ENCODE assay signal across 13 cellular contexts in the genomic region with DNA sequence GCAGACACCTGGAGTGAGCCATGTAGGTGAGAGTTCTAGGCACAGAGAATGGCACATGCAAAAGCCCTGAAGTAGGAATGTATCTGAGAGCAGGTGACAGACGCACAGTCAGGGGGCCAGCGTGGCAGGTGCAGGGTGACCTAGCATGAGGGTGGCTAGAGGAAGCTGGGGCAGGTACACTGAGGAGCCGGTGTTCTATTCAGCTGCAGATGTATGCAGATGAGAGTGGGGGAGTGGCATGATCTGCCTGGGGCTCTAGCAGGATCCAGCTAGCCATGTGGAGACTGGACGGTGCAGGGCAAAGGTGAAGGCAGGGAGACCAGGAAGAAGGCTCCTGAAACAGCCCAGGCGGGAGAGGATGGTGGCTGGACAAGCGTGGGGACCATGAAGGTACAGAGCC. TPM values are rescaled to one million over a fixed set of nuclear protein-coding genes. Genes with fewer than 3 reads are reported as not detected.
A peak's percentile ranks its signal among the peaks of the same experiment; 100 is the strongest.
DNase-seq lines count a peak whose midpoint lies in the region; ATAC-seq, FAIRE-seq and TF ChIP-seq lines count a peak whose summit lies in the region.
"Had no signal": no experiment of that assay in that cellular context is flagged by ENCODE, and none has a peak within 500 bp of the region (broad histone marks: within the 10 kb centered on the region; RNA-seq: fewer than 3 reads in every experiment).

No MANE protein-coding gene starts in this region.

- TF ChIP-seq CTCF in H9 (conservative IDR thresholded peaks at IDR 0.05) (no peak), WTC11 (IDR thresholded peaks at IDR 0.05) (no peak), HepG2 (CRISPR knock-in tag; IDR thresholded peaks at IDR 0.05) (no peak)

- H3K36me3 Mint-ChIP-seq in CD4-positive, CD25-positive, alpha-beta regulatory T cell = peaks cover 24% of the 10 kb centered on the region
- H3K36me3 Mint-ChIP-seq in H9 (ENCODE audit: insufficient read depth in 1 of 3, low read depth in 3 of 3) (peaks cover 18 to 44% (median 39%) of the 10 kb centered on the region in 3 experiments), WTC11 (peaks cover 25% of the 10 kb centered on the region)
- H3K36me3 Mint-ChIP-seq in CD4-positive, alpha-beta memory T cell = peaks cover 27 to 52% of the 10 kb centered on the region in 2 donors
- H3K36me3 Mint-ChIP-seq in activated naive CD4-positive, alpha-beta T cell treated with anti-CD3 and anti-CD28 coated beads, Interleukin-2, amount 50 U/mL, for 72 hours = peaks cover 0 to 14% of the 10 kb centered on the region in 2 donors

- H3K14ac ChIP-seq in H9 (ENCODE audit: insufficient read depth, low read length) = no peak overlapping the region

- H3K27ac ChIP-seq in CD4-positive, CD25-positive, alpha-beta regulatory T cell (ENCODE audit: insufficient read depth, low read length, poor library complexity, severe bottlenecking) = no peak overlapping the region
- no peak overlapping the region for H3K27ac ChIP-seq in H9 (ENCODE audit: insufficient read length, low read depth, low read length)
- H3K27ac ChIP-seq in HepG2 (ENCODE audit: extremely low read length, insufficient read depth, low read length) = no peak overlapping the region
- H3K27ac ChIP-seq in CD4-positive, alpha-beta memory T cell (ENCODE audit: low read depth, low read length) = no peak overlapping the region

- H4K91ac ChIP-seq in H9 (ENCODE audit: insufficient read length, low read depth, low read length) = no peak overlapping the region

- H3K79me2 ChIP-seq in H9 (ENCODE audit: insufficient read depth, low read length) = peaks cover 9% of the 10 kb centered on the region; the same call in 1 of the 2 replicates
- peaks cover 23% of the 10 kb centered on the region for H3K79me2 ChIP-seq in HepG2 (ENCODE audit: insufficient read depth, low read length)

- H4K5ac ChIP-seq in H9 (ENCODE audit: insufficient read length, low read depth, low read length) = no peak overlapping the region

- H3K23me2 ChIP-seq in H9 (ENCODE audit: insufficient read length, low read depth, low read length, poor library complexity, severe bottlenecking) = no peaks in the 10 kb centered on the region

- BruUV-seq in HepG2 (replicated peaks; lab: Mats Ljungman, UMichigan) = no TSS peak

- H3K4me3 ChIP-seq in CD4-positive, CD25-positive, alpha-beta regulatory T cell (ENCODE audit: low read depth, low read length) = no peak overlapping the region
- no peak overlapping the region for H3K4me3 ChIP-seq in HepG2 (replicated peaks in 1 of 3; ENCODE audit: insufficient read depth in 1 of 3, low read depth in 2 of 3, low read length in 3 of 3)
- H3K4me3 ChIP-seq in CD4-positive, alpha-beta memory T cell (ENCODE audit: low read length in 2 of 2) = no peak overlapping the region

- peaks cover 6 to 54% (median 27%) of the 10 kb centered on the region in 4 donors for H3K4me1 Mint-ChIP-seq in CD4-positive, CD25-positive, alpha-beta regulatory T cell
- H3K4me1 Mint-ChIP-seq in H9 = peaks cover 44 to 49% of the 10 kb centered on the region in 2 experiments
- H3K4me1 Mint-ChIP-seq in WTC11 = peaks cover 55% of the 10 kb centered on the region
- peaks cover 29 to 42% (median 37%) of the 10 kb centered on the region in 4 donors for H3K4me1 Mint-ChIP-seq in CD4-positive, alpha-beta memory T cell

- no peak overlapping the region for H2BK20ac ChIP-seq in H9 (ENCODE audit: low read depth, low read length, poor library complexity, severe bottlenecking)

- H3K18ac ChIP-seq in H9 (ENCODE audit: insufficient read length, low read depth, low read length) = no peak overlapping the region

- CTCF ChIA-PET in WTC11 (lab: Charles Lee) = interaction anchor here (0.6 to 3.0 kb wide), 7 partner anchors 9 to 164 kb away, joined by 4 to 13 read pairs (median 6); a partner anchor contains a TSS
- CTCF ChIA-PET in HepG2 (lab: Yijun Ruan, JAX; ENCODE audit: low intra/inter-chr PET ratio, low total read pairs) = no interaction called here
- CTCF ChIA-PET in CD4-positive, alpha-beta memory T cell (lab: Charles Lee; ENCODE audit: partially characterized antibody) = interaction anchor here (0.6 to 2.4 kb wide), 3 partner anchors 20 to 72 kb away, joined by 3 to 5 read pairs (median 4); no protein-coding TSS in a partner anchor

- H4K8ac ChIP-seq in H9 (replicated peaks; ENCODE audit: insufficient read length, low read depth, low read length) = no peak overlapping the region

- H3K27ac Mint-ChIP-seq in CD4-positive, CD25-positive, alpha-beta regulatory T cell = peak overlapping the region in 2 of 3 donors; percentile 71 to 91
- peak overlapping the region; percentile 33 to 89 (median 87) for H3K27ac Mint-ChIP-seq in H9
- peak overlapping the region; percentile 99 for H3K27ac Mint-ChIP-seq in WTC11
- H3K27ac Mint-ChIP-seq in CD4-positive, alpha-beta memory T cell = peak overlapping the region in 3 of 7 donors; percentile 27 to 72 (median 33)
- H3K27ac Mint-ChIP-seq in activated naive CD4-positive, alpha-beta T cell treated with anti-CD3 and anti-CD28 coated beads, Interleukin-2, amount 50 U/mL, for 72 hours = peak overlapping the region in 1 of 2 donors; percentile 90
- H3K27ac Mint-ChIP-seq: stimulated activated naive CD8-positive, alpha-beta T cell treated with anti-CD3 and anti-CD28 coated beads, Interleukin-15, amount 100 ng/mL, for 72 hours had no signal

- intact Hi-C loops in HepG2 (cut with micrococcal nuclease; ENCODE audit: unreplicated experiment) = no loop called here
- intact Hi-C loops in CD4-positive, alpha-beta memory T cell (cut with micrococcal nuclease) = no loop called here

- H3K79me1 ChIP-seq in H9 (ENCODE audit: insufficient read depth, low read depth, low read length, poor library complexity, severe bottlenecking) = peaks cover 14% of the 10 kb centered on the region

- no peak overlapping the region for H2BK15ac ChIP-seq in H9 (ENCODE audit: low read depth, low read length)

- H3K4me1 ChIP-seq in CD4-positive, CD25-positive, alpha-beta regulatory T cell (ENCODE audit: control insufficient read depth, insufficient read depth, low read length, poor library complexity, severe bottlenecking) = peaks cover 25% of the 10 kb centered on the region
- H3K4me1 ChIP-seq in H9 (ENCODE audit: insufficient read depth, low read length) (peaks cover 17% of the 10 kb centered on the region; the same call in 1 of the 2 replicates), HepG2 (ENCODE audit: insufficient read depth, low read length) (peaks cover 58% of the 10 kb centered on the region)
- H3K4me1 ChIP-seq in CD4-positive, alpha-beta memory T cell (ENCODE audit: insufficient read depth, low read length) = peaks cover 23% of the 10 kb centered on the region

- no peaks in the 10 kb centered on the region for H3K27me3 ChIP-seq in CD4-positive, CD25-positive, alpha-beta regulatory T cell (ENCODE audit: control insufficient read depth, insufficient read depth, low read length)
- H3K27me3 ChIP-seq in H9 (ENCODE audit: insufficient read depth, low read length) (no peaks in the 10 kb centered on the region), HepG2 (ENCODE audit: control insufficient read depth in 1 of 2, insufficient read depth in 2 of 2, low read length in 2 of 2) (no peaks in the 10 kb centered on the region)
- H3K27me3 ChIP-seq in CD4-positive, alpha-beta memory T cell (ENCODE audit: insufficient read depth, low read length) = no peaks in the 10 kb centered on the region

- no peak overlapping the region for H3K23ac ChIP-seq in H9 (ENCODE audit: insufficient read length, low read depth, low read length)

- H3K4me2 ChIP-seq in H9 (ENCODE audit: insufficient read depth, insufficient read length, low read length) (no peak overlapping the region), HepG2 (ENCODE audit: low read depth, low read length) (no peak overlapping the region)

- H2AK5ac ChIP-seq in H9 (ENCODE audit: insufficient read length, low read length) = no peak overlapping the region

- H3K56ac ChIP-seq in H9 (ENCODE audit: insufficient read length, low read depth, low read length) = no peak overlapping the region

- TF ChIP-seq POLR2A in HepG2 (IDR thresholded peaks at IDR 0.05; ENCODE audit: insufficient read depth in 1 of 2, low read depth in 2 of 2, low read length in 2 of 2) = no peak

- H3K9me3 ChIP-seq in CD4-positive, CD25-positive, alpha-beta regulatory T cell (ENCODE audit: control insufficient read depth in 2 of 2, low read length in 2 of 2) = no peaks in the 10 kb centered on the region
- H3K9me3 ChIP-seq in H9 (ENCODE audit: control insufficient read depth, low read depth, low read length) = no peaks in the 10 kb centered on the region
- no peaks in the 10 kb centered on the region for H3K9me3 ChIP-seq in HepG2 (ENCODE audit: low read length)
- no peaks in the 10 kb centered on the region for H3K9me3 ChIP-seq in CD4-positive, alpha-beta memory T cell (ENCODE audit: control insufficient read depth in 1 of 2, low read length in 2 of 2)

- TF ChIP-seq EP300 in HepG2 (IDR thresholded peaks at IDR 0.05; ENCODE audit: low read depth in 2 of 2, low read length in 2 of 2) (no peak), HepG2 (CRISPR knock-in tag; IDR thresholded peaks at IDR 0.05; ENCODE audit: borderline replicate concordance) (no peak)

- H4K20me1 ChIP-seq in H9 (ENCODE audit: control insufficient read depth, insufficient read depth, insufficient read length) = no peaks in the 10 kb centered on the region
- peaks cover 3% of the 10 kb centered on the region; the same call in 1 of the 2 replicates for H4K20me1 ChIP-seq in HepG2 (ENCODE audit: insufficient read depth, low read length)

- ATAC-seq in CD4-positive, CD25-positive, alpha-beta regulatory T cell (ENCODE audit: low read depth in 2 of 2) = no peak
- ATAC-seq in WTC11 (peak; percentile 92), HepG2 (no peak), HG02884 (IDR thresholded peaks at IDR 0.05; ENCODE audit: unreplicated experiment) (no peak)
- ATAC-seq in activated naive CD4-positive, alpha-beta T cell treated with anti-CD3 and anti-CD28 coated beads, Interleukin-2, amount 50 U/mL, for 72 hours = no peak
- ATAC-seq: stimulated activated naive CD8-positive, alpha-beta T cell treated with anti-CD3 and anti-CD28 coated beads, Interleukin-15, amount 100 ng/mL, for 72 hours had no signal

- H3K9me3 Mint-ChIP-seq in CD4-positive, CD25-positive, alpha-beta regulatory T cell = no peaks in the 10 kb centered on the region
- no peaks in the 10 kb centered on the region for H3K9me3 Mint-ChIP-seq in H9
- no peaks in the 10 kb centered on the region for H3K9me3 Mint-ChIP-seq in WTC11
- no peaks in the 10 kb centered on the region for H3K9me3 Mint-ChIP-seq in CD4-positive, alpha-beta memory T cell
- no peaks in the 10 kb centered on the region for H3K9me3 Mint-ChIP-seq in activated naive CD4-positive, alpha-beta T cell treated with anti-CD3 and anti-CD28 coated beads, Interleukin-2, amount 50 U/mL, for 72 hours
- H3K9me3 Mint-ChIP-seq: activated naive CD4-positive, alpha-beta T cell treated with anti-CD3 and anti-CD28 coated beads, Interleukin-2, amount 50 U/mL, for 24 hours; stimulated activated naive CD8-positive, alpha-beta T cell treated with anti-CD3 and anti-CD28 coated beads, Interleukin-15, amount 100 ng/mL, for 72 hours had no signal

- no peak for FAIRE-seq in HepG2 (lab: Jason Lieb, UNC)

- no peak overlapping the region for H2BK5ac ChIP-seq in H9 (ENCODE audit: insufficient read length, low read length)

- peak overlapping the region in 2 of 4 donors; percentile 17 to 29 for H3K4me3 Mint-ChIP-seq in CD4-positive, CD25-positive, alpha-beta regulatory T cell
- H3K4me3 Mint-ChIP-seq in H9 (peak overlapping the region in 1 of 2 experiments; percentile 56; a peak in 3 of 5 replicates), WTC11 (peak overlapping the region; percentile 43; the same call in 1 of the 2 replicates)
- no peak overlapping the region for H3K4me3 Mint-ChIP-seq in CD4-positive, alpha-beta memory T cell
- H3K4me3 Mint-ChIP-seq: activated naive CD4-positive, alpha-beta T cell treated with anti-CD3 and anti-CD28 coated beads, Interleukin-2, amount 50 U/mL, for 24 hours; stimulated activated naive CD8-positive, alpha-beta T cell treated with anti-CD3 and anti-CD28 coated beads, Interleukin-15, amount 100 ng/mL, for 72 hours had no signal

- POLR2A ChIA-PET in WTC11 (lab: Charles Lee) = interaction anchor here (0.5 to 2.2 kb wide), 4 partner anchors 11 to 469 kb away, joined by 5 to 14 read pairs (median 7); a partner anchor contains a TSS
- POLR2A ChIA-PET in HepG2 (lab: Yijun Ruan, JAX) = interaction anchor here (1.9 kb wide), 1 partner anchor 11 kb away, joined by 6 read pairs; no protein-coding TSS in a partner anchor
- POLR2A ChIA-PET in CD4-positive, alpha-beta memory T cell (lab: Charles Lee; ENCODE audit: partially characterized antibody) = interaction anchor here (1.4 to 1.6 kb wide), 2 partner anchors 9 to 10 kb away, joined by 4 to 9 read pairs; a partner anchor contains a TSS

- WGBS in H9 (ENCODE audit: extremely low coverage, insufficient read length, low lambda C conversion rate) = no CpG with 5 or more reads among the region's 6 CpGs
- WGBS in HepG2 (ENCODE audit: low lambda C conversion rate) = 93% methylated on average over 6 of the region's 6 CpGs

- H3K36me3 ChIP-seq in CD4-positive, CD25-positive, alpha-beta regulatory T cell (ENCODE audit: control insufficient read depth, insufficient read depth, low read length) = peaks cover 45% of the 10 kb centered on the region
- H3K36me3 ChIP-seq in HepG2 (replicated peaks in 1 of 2; ENCODE audit: control insufficient read depth in 1 of 2, insufficient read depth in 2 of 2, low read length in 2 of 2) = peaks cover 30 to 53% of the 10 kb centered on the region in 2 experiments
- peaks cover 37% of the 10 kb centered on the region for H3K36me3 ChIP-seq in CD4-positive, alpha-beta memory T cell (ENCODE audit: insufficient read depth, low read length)

- H2BK120ac ChIP-seq in H9 (ENCODE audit: low read depth, low read length, poor library complexity, severe bottlenecking) = no peak overlapping the region

- no peak overlapping the region for H3T11ph ChIP-seq in H9 (ENCODE audit: low read length)

- H3K4ac ChIP-seq in H9 (ENCODE audit: low read depth, low read length) = no peak overlapping the region

- in situ Hi-C loops in HepG2 (cut with HindIII; ENCODE audit: extremely low pct_ligation_motif_present, low pct_unique_long_range_greater_than_20kb) = no loop called here

- DNase-seq in CD4-positive, CD25-positive, alpha-beta regulatory T cell = no peak
- DNase-seq in H9 = peak; percentile 89
- peak; percentile 73 for DNase-seq in WTC11 (ENCODE audit: low spot score)
- DNase-seq in HepG2 (ENCODE audit: low spot score) = no peak
- no peak for DNase-seq in CD4-positive, alpha-beta memory T cell
- no peak for DNase-seq in effector CD4-positive, alpha-beta T cell
- DNase-seq in activated naive CD4-positive, alpha-beta T cell treated with anti-CD3 and anti-CD28 coated beads, Interleukin-2, amount 50 U/mL, for 72 hours (ENCODE audit: low spot score in 2 of 2) = no peak
- DNase-seq: C1 segment of cervical spinal cord; NCI-H1105 treated with DMSO at 0.1 percent for 48 hours; stimulated activated naive CD8-positive, alpha-beta T cell treated with anti-CD3 and anti-CD28 coated beads, Interleukin-15, amount 100 ng/mL, for 72 hours; SW 1271 had no signal

- no peak for TF ChIP-seq RAD21 in HepG2 (CRISPR knock-in tag; IDR thresholded peaks at IDR 0.05)

- no peak overlapping the region for H2BK12ac ChIP-seq in H9 (ENCODE audit: insufficient read length, low read depth, low read length)

- H3K27me3 Mint-ChIP-seq in CD4-positive, CD25-positive, alpha-beta regulatory T cell = peaks cover 4% of the 10 kb centered on the region
- H3K27me3 Mint-ChIP-seq in H9 (ENCODE audit: low read depth) (no peaks in the 10 kb centered on the region), WTC11 (ENCODE audit: low read depth) (no peaks in the 10 kb centered on the region)
- no peaks in the 10 kb centered on the region for H3K27me3 Mint-ChIP-seq in CD4-positive, alpha-beta memory T cell
- H3K27me3 Mint-ChIP-seq: activated naive CD4-positive, alpha-beta T cell treated with anti-CD3 and anti-CD28 coated beads, Interleukin-2, amount 50 U/mL, for 24 hours; stimulated activated naive CD8-positive, alpha-beta T cell treated with anti-CD3 and anti-CD28 coated beads, Interleukin-15, amount 100 ng/mL, for 72 hours had no signal

- H3K9ac ChIP-seq in H9 (ENCODE audit: extremely low read depth, insufficient read length, low read length) (no peak overlapping the region), HepG2 (ENCODE audit: insufficient read depth, low read depth, low read length) (no peak overlapping the region)

- H2AFZ ChIP-seq in H9 (ENCODE audit: low read length) (no peak overlapping the region), HepG2 (ENCODE audit: low read length) (no peak overlapping the region)

RNA-seq across cellular contexts. Expression of a gene that starts 10.7 kb away (rescaled TPM):
- total RNA-seq in CD4-positive, CD25-positive, alpha-beta regulatory T cell = 26.4 TPM
- 10 to 100 TPM; 16.8 to 18.3 (median 17.8) TPM for polyA plus RNA-seq in CD4-positive, CD25-positive, alpha-beta regulatory T cell
- 29.3 and 32.4 TPM in 2 replicates for total RNA-seq in H9 (2021)
- total RNA-seq in WTC11 (2021) = 35.0 to 36.7 TPM (median 35.6 TPM) in 3 replicates
- 21.4 and 30.5 TPM in 2 replicates for total RNA-seq in HepG2 (2016; rRNA removed; fragmentation: Illumina TruSeq; extraction: Trizol)
- total RNA-seq in HepG2 (2016; cell fraction: cytosol; rRNA removed; fragmentation: Illumina TruSeq; extraction: Trizol; ENCODE audit: low read depth) = 17.9 and 19.8 TPM in 2 replicates
- total RNA-seq in HepG2 (2016; cell fraction: insoluble cytoplasmic fraction; rRNA removed; fragmentation: Illumina TruSeq; extraction: Trizol) = 16.4 and 29.4 TPM in 2 replicates
- 40.2 and 46.0 TPM in 2 replicates for total RNA-seq in HepG2 (2016; cell fraction: membrane; rRNA removed; fragmentation: Illumina TruSeq; extraction: Trizol)
- 19.8 and 24.1 TPM in 2 replicates for total RNA-seq in HepG2 (2016; cell fraction: nucleus; rRNA removed; fragmentation: Illumina TruSeq; extraction: Trizol)
- 93.9 and 105 TPM in 2 replicates for polyA plus RNA-seq in HepG2 (2011; rRNA removed)
- polyA plus RNA-seq in HepG2 (2011; cell fraction: cytosol; rRNA removed) = 58.6 and 81.5 TPM in 2 replicates
- polyA plus RNA-seq in HepG2 (2011; cell fraction: nucleus; rRNA removed) = 45.3 and 46.9 TPM in 2 replicates
- 29.0 and 44.1 TPM in 2 replicates for polyA plus RNA-seq in HepG2 (2012)
- polyA plus RNA-seq in HepG2 (2016; cell fraction: cytosol; fragmentation: Illumina TruSeq; extraction: Trizol; ENCODE audit: low read depth) = 31.6 and 35.7 TPM in 2 replicates
- polyA plus RNA-seq in HepG2 (2016; cell fraction: insoluble cytoplasmic fraction; fragmentation: Illumina TruSeq; extraction: Trizol; ENCODE audit: low read depth) = 33.1 and 37.1 TPM in 2 replicates
- 65.7 and 67.3 TPM in 2 replicates for polyA plus RNA-seq in HepG2 (2016; cell fraction: membrane; fragmentation: Illumina TruSeq; extraction: Trizol; ENCODE audit: low read depth)
- polyA plus RNA-seq in HepG2 (2016; cell fraction: nucleus; fragmentation: Illumina TruSeq; extraction: Trizol; ENCODE audit: insufficient read depth, low read depth) = 60.4 and 64.9 TPM in 2 replicates
- polyA minus RNA-seq in HepG2 (2011; rRNA and poly(A)+ RNA removed; ENCODE audit: low replicate concordance) = 171 and 190 TPM in 2 replicates
- polyA minus RNA-seq in HepG2 (2011; cell fraction: cytosol; rRNA and poly(A)+ RNA removed) = 44.9 and 49.0 TPM in 2 replicates
- polyA minus RNA-seq in HepG2 (2011; cell fraction: nucleus; rRNA and poly(A)+ RNA removed) = 12.5 and 14.5 TPM in 2 replicates
- total RNA-seq in CD4-positive, alpha-beta memory T cell = 10 to 100 TPM; 16.8 TPM
- polyA plus RNA-seq in CD4-positive, alpha-beta memory T cell = 10 to 100 TPM; 14.7 to 25.1 TPM
- total RNA-seq in activated naive CD4-positive, alpha-beta T cell treated with anti-CD3 and anti-CD28 coated beads, Interleukin-2, amount 50 U/mL, for 72 hours = 10 to 100 TPM; 14.8 to 21.2 TPM

RNA-seq across cellular contexts. Expression of a gene that starts 29.9 kb away (rescaled TPM):
- total RNA-seq in CD4-positive, CD25-positive, alpha-beta regulatory T cell = 124 TPM
- polyA plus RNA-seq in CD4-positive, CD25-positive, alpha-beta regulatory T cell = 100 to 1,000 TPM; 115 to 130 (median 127) TPM
- total RNA-seq in H9 (2021) = 152 and 165 TPM in 2 replicates
- total RNA-seq in WTC11 (2021) = 132 to 146 TPM (median 144 TPM) in 3 replicates
- total RNA-seq in HepG2 (2016; rRNA removed; fragmentation: Illumina TruSeq; extraction: Trizol) = 81.3 and 85.1 TPM in 2 replicates
- total RNA-seq in HepG2 (2016; cell fraction: cytosol; rRNA removed; fragmentation: Illumina TruSeq; extraction: Trizol; ENCODE audit: low read depth) = 39.8 and 41.0 TPM in 2 replicates
- 75.7 and 82.4 TPM in 2 replicates for total RNA-seq in HepG2 (2016; cell fraction: insoluble cytoplasmic fraction; rRNA removed; fragmentation: Illumina TruSeq; extraction: Trizol)
- 77.9 and 85.1 TPM in 2 replicates for total RNA-seq in HepG2 (2016; cell fraction: membrane; rRNA removed; fragmentation: Illumina TruSeq; extraction: Trizol)
- 90.9 and 96.1 TPM in 2 replicates for total RNA-seq in HepG2 (2016; cell fraction: nucleus; rRNA removed; fragmentation: Illumina TruSeq; extraction: Trizol)
- 102 and 132 TPM in 2 replicates for polyA plus RNA-seq in HepG2 (2011; rRNA removed)
- polyA plus RNA-seq in HepG2 (2011; cell fraction: cytosol; rRNA removed) = 86.6 and 115 TPM in 2 replicates
- polyA plus RNA-seq in HepG2 (2011; cell fraction: nucleus; rRNA removed) = 112 and 127 TPM in 2 replicates
- polyA plus RNA-seq in HepG2 (2012) = 131 and 175 TPM in 2 replicates
- polyA plus RNA-seq in HepG2 (2016; cell fraction: cytosol; fragmentation: Illumina TruSeq; extraction: Trizol; ENCODE audit: low read depth) = 88.5 and 88.7 TPM in 2 replicates
- polyA plus RNA-seq in HepG2 (2016; cell fraction: insoluble cytoplasmic fraction; fragmentation: Illumina TruSeq; extraction: Trizol; ENCODE audit: low read depth) = 203 and 260 TPM in 2 replicates
- polyA plus RNA-seq in HepG2 (2016; cell fraction: membrane; fragmentation: Illumina TruSeq; extraction: Trizol; ENCODE audit: low read depth) = 179 and 185 TPM in 2 replicates
- 152 and 171 TPM in 2 replicates for polyA plus RNA-seq in HepG2 (2016; cell fraction: nucleus; fragmentation: Illumina TruSeq; extraction: Trizol; ENCODE audit: insufficient read depth, low read depth)
- polyA minus RNA-seq in HepG2 (2011; rRNA and poly(A)+ RNA removed; ENCODE audit: low replicate concordance) = 54.3 and 62.1 TPM in 2 replicates
- 50.5 and 51.3 TPM in 2 replicates for polyA minus RNA-seq in HepG2 (2011; cell fraction: cytosol; rRNA and poly(A)+ RNA removed)
- 273 and 299 TPM in 2 replicates for polyA minus RNA-seq in HepG2 (2011; cell fraction: nucleus; rRNA and poly(A)+ RNA removed)
- total RNA-seq in CD4-positive, alpha-beta memory T cell = 100 to 1,000 TPM; 131 to 133 TPM
- polyA plus RNA-seq in CD4-positive, alpha-beta memory T cell = 100 to 1,000 TPM; 151 to 176 TPM
- total RNA-seq in activated naive CD4-positive, alpha-beta T cell treated with anti-CD3 and anti-CD28 coated beads, Interleukin-2, amount 50 U/mL, for 72 hours = 100 to 1,000 TPM; 152 to 221 TPM

RNA-seq across cellular contexts. Expression of a gene that starts 47.8 kb away (rescaled TPM):
- total RNA-seq in CD4-positive, CD25-positive, alpha-beta regulatory T cell = 17.3 TPM
- polyA plus RNA-seq in CD4-positive, CD25-positive, alpha-beta regulatory T cell = 10 to 100 TPM; 12.3 to 12.9 (median 12.6) TPM
- total RNA-seq in H9 (2021) (22.6 and 25.3 TPM in 2 replicates), WTC11 (2021) (23.5 to 29.1 TPM (median 25.6 TPM) in 3 replicates), HepG2 (2016; rRNA removed; fragmentation: Illumina TruSeq; extraction: Trizol) (12.1 and 18.5 TPM in 2 replicates)
- 9.1 and 9.9 TPM in 2 replicates for total RNA-seq in HepG2 (2016; cell fraction: cytosol; rRNA removed; fragmentation: Illumina TruSeq; extraction: Trizol; ENCODE audit: low read depth)
- 11.0 and 17.4 TPM in 2 replicates for total RNA-seq in HepG2 (2016; cell fraction: insoluble cytoplasmic fraction; rRNA removed; fragmentation: Illumina TruSeq; extraction: Trizol)
- 19.9 and 21.0 TPM in 2 replicates for total RNA-seq in HepG2 (2016; cell fraction: membrane; rRNA removed; fragmentation: Illumina TruSeq; extraction: Trizol)
- 8.1 and 9.8 TPM in 2 replicates for total RNA-seq in HepG2 (2016; cell fraction: nucleus; rRNA removed; fragmentation: Illumina TruSeq; extraction: Trizol)
- 28.2 and 43.0 TPM in 2 replicates for polyA plus RNA-seq in HepG2 (2011; rRNA removed)
- polyA plus RNA-seq in HepG2 (2011; cell fraction: cytosol; rRNA removed) = 31.3 and 41.1 TPM in 2 replicates
- 47.8 and 49.8 TPM in 2 replicates for polyA plus RNA-seq in HepG2 (2011; cell fraction: nucleus; rRNA removed)
- 33.9 and 49.4 TPM in 2 replicates for polyA plus RNA-seq in HepG2 (2012)
- 8.7 and 9.3 TPM in 2 replicates for polyA plus RNA-seq in HepG2 (2016; cell fraction: cytosol; fragmentation: Illumina TruSeq; extraction: Trizol; ENCODE audit: low read depth)
- 24.7 and 26.6 TPM in 2 replicates for polyA plus RNA-seq in HepG2 (2016; cell fraction: insoluble cytoplasmic fraction; fragmentation: Illumina TruSeq; extraction: Trizol; ENCODE audit: low read depth)
- 16.8 and 19.0 TPM in 2 replicates for polyA plus RNA-seq in HepG2 (2016; cell fraction: membrane; fragmentation: Illumina TruSeq; extraction: Trizol; ENCODE audit: low read depth)
- polyA plus RNA-seq in HepG2 (2016; cell fraction: nucleus; fragmentation: Illumina TruSeq; extraction: Trizol; ENCODE audit: insufficient read depth, low read depth) = 21.1 and 24.6 TPM in 2 replicates
- polyA minus RNA-seq in HepG2 (2011; rRNA and poly(A)+ RNA removed; ENCODE audit: low replicate concordance) = 12.1 and 28.5 TPM in 2 replicates
- 56.9 and 63.6 TPM in 2 replicates for polyA minus RNA-seq in HepG2 (2011; cell fraction: cytosol; rRNA and poly(A)+ RNA removed)
- polyA minus RNA-seq in HepG2 (2011; cell fraction: nucleus; rRNA and poly(A)+ RNA removed) = 21.4 and 26.7 TPM in 2 replicates
- total RNA-seq in CD4-positive, alpha-beta memory T cell = 10 to 100 TPM; 32.7 to 34.3 TPM
- 10 to 100 TPM; 12.8 to 23.5 TPM for polyA plus RNA-seq in CD4-positive, alpha-beta memory T cell
- 10 to 100 TPM; 29.0 to 50.9 TPM for total RNA-seq in activated naive CD4-positive, alpha-beta T cell treated with anti-CD3 and anti-CD28 coated beads, Interleukin-2, amount 50 U/mL, for 72 hours

Comparison
In these comparisons a context has a peak if more than half of its experiments do, and no peak if none do; other contexts are left out.
1. DNase-seq: peak in H9 (single experiment) and WTC11 (single experiment); none in CD4-positive, CD25-positive, alpha-beta regulatory T cell (0 of 3), HepG2 (single experiment), CD4-positive, alpha-beta memory T cell (0 of 5), effector CD4-positive, alpha-beta T cell (single experiment) and activated naive CD4-positive, alpha-beta T cell treated with anti-CD3 and anti-CD28 coated beads, Interleukin-2, amount 50 U/mL, for 72 hours (0 of 2).